In the genomic region with DNA sequence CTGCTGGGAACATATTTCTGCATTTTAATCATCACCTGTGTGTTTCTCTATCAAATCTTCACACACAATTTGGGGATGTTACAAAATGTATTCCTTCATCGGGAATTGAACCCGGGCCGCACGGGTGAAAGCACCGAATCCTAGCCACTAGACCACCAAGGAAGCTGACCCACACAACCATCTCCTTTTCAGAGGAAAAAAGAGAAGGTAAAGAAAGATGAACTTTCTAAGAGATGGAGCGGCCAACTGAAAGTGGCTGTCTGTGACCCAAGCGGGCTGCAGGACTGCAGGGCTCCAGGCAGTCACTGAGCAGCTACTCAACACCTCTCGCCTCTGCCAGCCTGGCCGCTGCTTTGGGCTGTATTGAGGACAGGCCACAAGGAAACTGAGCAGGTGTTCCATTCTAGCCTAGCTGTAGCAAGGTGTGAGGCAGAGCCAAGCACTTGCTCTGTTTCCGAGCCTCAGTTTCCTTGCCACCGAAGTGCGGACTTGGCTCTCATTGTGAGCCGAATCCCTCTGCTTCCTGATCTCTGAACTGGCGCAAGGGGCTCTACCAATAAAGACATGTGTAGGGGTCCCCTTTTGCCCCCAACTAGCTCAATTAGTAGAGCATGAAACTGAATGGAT, we compare ENCODE assay signal across 17 cellular contexts.
DNase-seq lines count a peak whose midpoint lies in the region; ATAC-seq and TF ChIP-seq lines count a peak whose summit lies in the region.
"Had no signal": no experiment of that assay in that cellular context is flagged by ENCODE, and none has a peak within 500 bp of the region (broad histone marks: within the 10 kb centered on the region; RNA-seq: fewer than 3 reads in every experiment).

No MANE protein-coding gene starts in this region.

- TF ChIP-seq CTCF in BE2C (IDR thresholded peaks at IDR 0.05; ENCODE audit: low read depth, low read length), result no peak
- TF ChIP-seq CTCF in colonic mucosa (IDR thresholded peaks at IDR 0.05), result no peak

- ATAC-seq in HG03469 (IDR thresholded peaks at IDR 0.05; ENCODE audit: unreplicated experiment) (no peak), HG03196 (IDR thresholded peaks at IDR 0.05; ENCODE audit: unreplicated experiment) (no peak), HG03342 (IDR thresholded peaks at IDR 0.05; ENCODE audit: unreplicated experiment) (no peak)
- ATAC-seq: sciatic nerve, T-cell had no signal

- H3K9ac ChIP-seq in colonic mucosa (ENCODE audit: low read depth in 2 of 2, low read length in 2 of 2), result no peak overlapping the region
- H3K9ac ChIP-seq: neural progenitor cell had no signal

- peak; percentile 36 for DNase-seq in BE2C
- DNase-seq in HS-5 (ENCODE audit: low read depth), result peak; percentile 28
- DNase-seq in iPS-NIHi7 (ENCODE audit: extremely low spot score), result peak; percentile 68
- no peak for DNase-seq in colonic mucosa
- DNase-seq: activated B cell treated with CpG ODN at 0.5 μM for 24 hours, activated gamma-delta T cell treated with Interleukin-2 at 50 U/mL for 16 hours, esophagus squamous epithelium, NCI-H1930, NCI-H526, T-cell had no signal

- H3K27me3 ChIP-seq in BE2C (peaks cover 6% of the 10 kb centered on the region; the same call in 1 of the 2 replicates), ectodermal cell (ENCODE audit: control insufficient read depth, insufficient read depth, low read length, poor library complexity, severe bottlenecking) (peaks cover 88% of the 10 kb centered on the region), colonic mucosa (peaks cover 22% of the 10 kb centered on the region)

- H3K36me3 ChIP-seq in BE2C (no peaks in the 10 kb centered on the region), ectodermal cell (ENCODE audit: control insufficient read depth, insufficient read depth, low read length) (no peaks in the 10 kb centered on the region), colonic mucosa (no peaks in the 10 kb centered on the region)
- H3K36me3 ChIP-seq: esophagus squamous epithelium, neural progenitor cell, tibial nerve had no signal

- H3K4me3 ChIP-seq in BE2C (ENCODE audit: low read depth, low read length), result no peak overlapping the region
- peak overlapping the region; percentile 27 for H3K4me3 ChIP-seq in ectodermal cell (ENCODE audit: insufficient read depth, low read depth, low read length)
- H3K4me3 ChIP-seq in colonic mucosa, result no peak overlapping the region
- H3K4me3 ChIP-seq: esophagus squamous epithelium, neural progenitor cell, tibial nerve had no signal

- H3K27ac ChIP-seq in ectodermal cell (ENCODE audit: insufficient read depth, low read depth, low read length, poor library complexity, severe bottlenecking) (no peak overlapping the region), colonic mucosa (no peak overlapping the region)
- H3K27ac ChIP-seq: esophagus squamous epithelium, neural progenitor cell, tibial nerve had no signal

- H3K9me3 ChIP-seq in BE2C (no peaks in the 10 kb centered on the region), ectodermal cell (ENCODE audit: control insufficient read depth, low read length) (no peaks in the 10 kb centered on the region), colonic mucosa (no peaks in the 10 kb centered on the region)

- intact Hi-C loops in colonic mucosa (cut with DNase I), result no loop called here

- no peaks in the 10 kb centered on the region for H3K4me1 ChIP-seq in BE2C
- H3K4me1 ChIP-seq in ectodermal cell (ENCODE audit: control insufficient read depth, insufficient read depth, low read length), result no peaks in the 10 kb centered on the region
- H3K4me1 ChIP-seq in colonic mucosa, result no peaks in the 10 kb centered on the region

- WGBS in ectodermal cell, 2 experiments, result 9 to 12% methylated on average over 14 of the region's 14 CpGs
